ENCODE assay signal across 8 cellular contexts in the genomic region with DNA sequence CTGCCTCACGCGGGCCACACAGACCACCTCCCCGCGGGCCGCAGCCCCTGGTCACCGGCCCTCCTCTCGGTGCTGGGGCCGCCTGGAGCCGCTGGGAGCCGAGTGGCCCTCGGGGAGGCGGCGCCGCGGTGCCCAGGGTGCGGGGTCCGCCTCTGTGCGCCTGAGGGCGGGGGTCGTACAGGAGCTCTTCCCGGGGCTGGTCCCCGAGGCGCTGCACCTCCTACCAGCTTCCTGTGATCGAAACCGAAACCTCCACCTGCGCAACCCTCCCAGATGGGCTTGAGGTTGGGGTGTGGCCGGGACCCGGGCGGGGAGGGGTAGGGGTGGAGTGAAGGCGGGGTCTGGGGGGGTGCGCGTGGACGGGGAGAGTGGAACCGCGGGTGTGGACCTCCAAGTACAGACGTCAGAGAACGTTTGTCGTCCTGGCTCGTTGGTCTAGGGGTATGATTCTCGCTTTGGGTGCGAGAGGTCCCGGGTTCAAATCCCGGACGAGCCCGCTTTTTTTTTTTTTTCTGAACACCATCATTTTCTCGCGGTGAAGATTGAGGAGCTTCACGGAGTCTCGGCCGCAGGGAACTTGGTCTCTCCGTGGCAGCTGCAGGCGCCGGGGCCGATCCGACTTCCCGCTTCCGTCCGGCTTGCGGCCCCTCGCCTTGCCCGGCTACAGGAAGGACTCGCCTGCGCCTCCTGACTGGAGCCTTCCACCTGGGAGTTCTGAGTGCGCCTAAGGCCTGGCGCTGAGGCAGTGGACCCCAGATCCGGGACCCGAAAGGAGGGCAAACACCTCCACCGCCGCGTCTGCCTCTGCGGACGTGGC.
DNase-seq lines count a peak whose midpoint lies in the region; ATAC-seq and TF ChIP-seq lines count a peak whose summit lies in the region.

No MANE protein-coding gene starts in this region.

- H3K9me3 Mint-ChIP-seq in memory B cell = peaks cover 2% of the 10 kb centered on the region

- H3K27ac Mint-ChIP-seq in memory B cell = peak overlapping the region; percentile 95

- H3K4me1 Mint-ChIP-seq in memory B cell = peaks cover 11% of the 10 kb centered on the region

- peaks cover 3% of the 10 kb centered on the region for H3K27me3 Mint-ChIP-seq in memory B cell

- no peak for TF ChIP-seq CTCF in GM10266 (IDR thresholded peaks at IDR 0.05; ENCODE audit: control insufficient read depth, insufficient read depth, low read depth, missing control alignments)

- DNase-seq in GM10266 (ENCODE audit: extremely low spot score) (peak; percentile 94), NCI-H82 treated with DMSO at 0.1 percent for 48 hours (lab: John Stamatoyannopoulos, UW; ENCODE audit: unreplicated experiment) (peak; percentile 74), memory B cell (ENCODE audit: low spot score in 2 of 2) (peak; percentile 66 to 68)
- DNase-seq in activated CD8-positive, alpha-beta memory T cell treated with anti-CD3 and anti-CD28 coated beads for 1 hour (ENCODE audit: extremely low read depth in 1 of 2, low read depth in 1 of 2) = peak; percentile 90 to 96
- peak; percentile 93 for DNase-seq in effector CD8-positive, alpha-beta T cell (lab: John Stamatoyannopoulos, UW)
- peak; percentile 72 for DNase-seq in stimulated activated CD8-positive, alpha-beta memory T cell treated with anti-CD3 and anti-CD28 coated beads, Interleukin-12 subunit alpha, Interleukin-12 subunit beta, amount 100 ng/mL, for 24 hours (ENCODE audit: extremely low read depth)

- H3K36me3 Mint-ChIP-seq in memory B cell = peaks cover 3% of the 10 kb centered on the region

- peak overlapping the region; percentile 91 for H3K4me3 Mint-ChIP-seq in memory B cell

- ATAC-seq in HG03097 (IDR thresholded peaks at IDR 0.05; ENCODE audit: low FRiP score, unreplicated experiment) (peak; percentile 38), memory B cell (ENCODE audit: low read depth) (peak; percentile 88), HG03520 (IDR thresholded peaks at IDR 0.05; ENCODE audit: unreplicated experiment) (no peak)
